10 cellular contexts compared by ENCODE assay signal in the genomic region with DNA sequence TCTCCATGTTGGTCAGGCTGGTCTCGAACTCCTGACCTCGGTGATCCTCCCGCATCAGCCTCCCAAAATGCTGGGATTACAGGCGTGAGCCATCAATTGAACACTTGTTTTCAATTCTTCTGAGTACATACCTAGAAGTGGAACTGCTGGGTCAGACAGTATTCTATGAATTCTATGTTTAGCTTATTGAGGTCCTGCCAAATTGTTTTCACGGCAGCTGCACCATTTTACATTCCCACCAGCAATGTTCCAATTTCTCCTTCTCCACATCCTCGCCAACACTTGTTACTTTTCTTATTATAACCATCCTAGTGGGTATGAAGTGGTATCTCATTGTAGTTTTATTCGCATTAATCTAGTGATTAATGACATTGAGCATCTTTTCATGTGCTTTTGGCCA.
"Had no signal": no experiment of that assay in that cellular context is flagged by ENCODE, and none has a peak within 500 bp of the region (broad histone marks: within the 10 kb centered on the region; RNA-seq: fewer than 3 reads in every experiment).

No MANE protein-coding gene starts in this region.

- H3K4me2 ChIP-seq: smooth muscle cell had no signal

- H3K9me3 ChIP-seq: esophagus muscularis mucosa, upper lobe of left lung had no signal

- H3K27me3 Mint-ChIP-seq: stimulated activated naive B cell treated with anti-CD40 and anti-IgM and Interleukin-4, amounts not matched to agents 10 μg/mL and 1 μg/mL and 100 μg/mL, for 72 hours had no signal

- H3K27ac ChIP-seq: esophagus muscularis mucosa had no signal

- H3K36me3 ChIP-seq: esophagus muscularis mucosa, upper lobe of left lung had no signal

- H3K4me1 ChIP-seq: esophagus muscularis mucosa had no signal

- H3K27me3 ChIP-seq: esophagus muscularis mucosa, upper lobe of left lung had no signal

- H3K4me3 ChIP-seq: esophagus muscularis mucosa, smooth muscle cell, upper lobe of left lung had no signal

- H3K9me3 Mint-ChIP-seq: stimulated activated naive B cell treated with anti-CD40 and anti-IgM and Interleukin-4, amounts not matched to agents 10 μg/mL and 1 μg/mL and 100 μg/mL, for 72 hours had no signal

- DNase-seq: activated CD4-positive, CD25-positive, alpha-beta regulatory T cell; activated naive CD4-positive, alpha-beta T cell treated with Interleukin-2 at 50 U/mL for 16 hours; hypothalamus; right cardiac atrium; stimulated activated naive B cell treated with anti-CD40 and anti-IgM and Interleukin-4, amounts not matched to agents 10 μg/mL and 1 μg/mL and 100 μg/mL, for 72 hours; T-helper 2 cell; upper lobe of left lung had no signal

- ATAC-seq: SK-N-SH treated with all-trans-retinoic acid at 6 μM for 48 hours had no signal
